In genomic region chr1:36008546-36009197, GRCh38 we compare ENCODE assay signal across 12 cellular contexts.
DNase-seq lines count a peak whose midpoint lies in the region; ATAC-seq, FAIRE-seq and TF ChIP-seq lines count a peak whose summit lies in the region.
"Had no signal": no experiment of that assay in that cellular context is flagged by ENCODE, and none has a peak within 500 bp of the region (broad histone marks: within the 10 kb centered on the region; RNA-seq: fewer than 3 reads in every experiment).

No MANE protein-coding gene starts in this region.

- no peaks in the 10 kb centered on the region for H4K20me1 ChIP-seq in hepatocyte (ENCODE audit: insufficient read depth, poor library complexity, severe bottlenecking)

- DNase-seq in ACHN, result peak; percentile 84
- peak; percentile 38 for DNase-seq in H54 (ENCODE audit: insufficient read length, low spot score)
- peak; percentile 45 for DNase-seq in hepatocyte (ENCODE audit: low spot score)
- no peak for DNase-seq in germinal center (ENCODE audit: low spot score)
- DNase-seq in posterior vena cava (ENCODE audit: low spot score), result no peak
- DNase-seq in NCI-H2196 treated with DMSO at 0.1 percent for 48 hours (lab: John Stamatoyannopoulos, UW; ENCODE audit: unreplicated experiment), result no peak
- DNase-seq: dorsolateral prefrontal cortex, immature natural killer cell, NCI-H187 treated with DMSO at 0.1 percent for 48 hours, retina had no signal

- peak overlapping the region; percentile 61 for H3K27ac Mint-ChIP-seq in activated T-helper 17 cell treated with anti-CD3 and anti-CD28 coated beads, Interleukin-2, amount 50 U/mL, for 72 hours
- H3K27ac Mint-ChIP-seq: immature natural killer cell had no signal

- H3K9me2 ChIP-seq in hepatocyte (replicated peaks; ENCODE audit: insufficient read depth), result no peaks in the 10 kb centered on the region

- H3K9me3 ChIP-seq in hepatocyte (ENCODE audit: low read depth) (no peaks in the 10 kb centered on the region), gastroesophageal sphincter (no peaks in the 10 kb centered on the region)

- 77% methylated on average over 9 of the region's 9 CpGs for WGBS in hepatocyte (ENCODE audit: low lambda C conversion rate, missing lambda C conversion rate)
- 68 to 72% methylated on average over 7 to 9 of the region's 9 CpGs for WGBS in gastroesophageal sphincter (ENCODE audit: low coverage in 1 of 2), 2 donors

- no peak overlapping the region for H3K4me2 ChIP-seq in hepatocyte

- H3K27me3 Mint-ChIP-seq in activated T-helper 17 cell treated with anti-CD3 and anti-CD28 coated beads, Interleukin-2, amount 50 U/mL, for 72 hours, result no peaks in the 10 kb centered on the region

- no peak overlapping the region for H3K4me3 Mint-ChIP-seq in activated T-helper 17 cell treated with anti-CD3 and anti-CD28 coated beads, Interleukin-2, amount 50 U/mL, for 72 hours
- H3K4me3 Mint-ChIP-seq: immature natural killer cell had no signal

- FAIRE-seq in H54 (lab: Jason Lieb, UNC), result peak; percentile 99

- H3K4me3 ChIP-seq in hepatocyte (no peak overlapping the region), gastroesophageal sphincter (no peak overlapping the region)
- H3K4me3 ChIP-seq: dorsolateral prefrontal cortex had no signal

- in situ Hi-C loops in ACHN (cut with HindIII; ENCODE audit: low pct_ligation_motif_present, low pct_unique_long_range_greater_than_20kb, low sequenced_read_pairs), result no loop called here

- H2AFZ ChIP-seq in hepatocyte, result no peak overlapping the region

- H3K36me3 ChIP-seq in hepatocyte (replicated peaks; ENCODE audit: insufficient read depth, low read depth), result no peaks in the 10 kb centered on the region
- peaks cover 4 to 73% of the 10 kb centered on the region in 2 donors for H3K36me3 ChIP-seq in gastroesophageal sphincter

- H3K27ac ChIP-seq in hepatocyte (peak overlapping the region; percentile 56), gastroesophageal sphincter (no peak overlapping the region)
- H3K27ac ChIP-seq: dorsolateral prefrontal cortex had no signal

- no peak for TF ChIP-seq POLR2A in H54 (IDR thresholded peaks at IDR 0.05; ENCODE audit: low read depth, low read length)
- no peak for TF ChIP-seq POLR2A in gastroesophageal sphincter (IDR thresholded peaks at IDR 0.05)

- H3K27me3 ChIP-seq in hepatocyte (no peaks in the 10 kb centered on the region), gastroesophageal sphincter (no peaks in the 10 kb centered on the region)
- H3K27me3 ChIP-seq: dorsolateral prefrontal cortex had no signal

- peaks cover 55% of the 10 kb centered on the region for H3K36me3 Mint-ChIP-seq in activated T-helper 17 cell treated with anti-CD3 and anti-CD28 coated beads, Interleukin-2, amount 50 U/mL, for 72 hours (ENCODE audit: low read depth)

- TF ChIP-seq EP300 in gastroesophageal sphincter (IDR thresholded peaks at IDR 0.05), result no peak

- peak; percentile 87 for ATAC-seq in activated T-helper 17 cell treated with anti-CD3 and anti-CD28 coated beads, Interleukin-2, amount 50 U/mL, for 72 hours (replicated peaks)
- no peak for ATAC-seq in gastroesophageal sphincter

- H3K4me1 ChIP-seq in hepatocyte (ENCODE audit: insufficient read depth) (no peaks in the 10 kb centered on the region), gastroesophageal sphincter (no peaks in the 10 kb centered on the region)

- H3K4me1 Mint-ChIP-seq in activated T-helper 17 cell treated with anti-CD3 and anti-CD28 coated beads, Interleukin-2, amount 50 U/mL, for 72 hours, result no peaks in the 10 kb centered on the region
- H3K4me1 Mint-ChIP-seq: immature natural killer cell had no signal

- intact Hi-C loops in posterior vena cava (cut with DNase I), result no loop called here

- TF ChIP-seq CTCF in hepatocyte (IDR thresholded peaks at IDR 0.05; ENCODE audit: poor library complexity), result no peak
- TF ChIP-seq CTCF in gastroesophageal sphincter (IDR thresholded peaks at IDR 0.05), result no peak

- H3K9me3 Mint-ChIP-seq in activated T-helper 17 cell treated with anti-CD3 and anti-CD28 coated beads, Interleukin-2, amount 50 U/mL, for 72 hours, result no peaks in the 10 kb centered on the region
- H3K9me3 Mint-ChIP-seq: immature natural killer cell had no signal

- H3K79me2 ChIP-seq in hepatocyte, result no peaks in the 10 kb centered on the region

Comparison
In these comparisons a context has a peak if more than half of its experiments do, and no peak if none do; other contexts are left out.
1. DNase-seq: peak in ACHN (single experiment), H54 (single experiment) and hepatocyte (single experiment); none in germinal center (single experiment), posterior vena cava (single experiment) and NCI-H2196 treated with DMSO at 0.1 percent for 48 hours (single experiment).